ENCODE assay signal across 8 cellular contexts in genomic region chr10:70265032-70265689, GRCh38. TPM values are rescaled to one million over a fixed set of nuclear protein-coding genes. Genes with fewer than 3 reads are reported as not detected.
DNase-seq lines count a peak whose midpoint lies in the region; ATAC-seq and TF ChIP-seq lines count a peak whose summit lies in the region.
"Had no signal": no experiment of that assay in that cellular context is flagged by ENCODE, and none has a peak within 500 bp of the region (broad histone marks: within the 10 kb centered on the region; RNA-seq: fewer than 3 reads in every experiment).

No MANE protein-coding gene starts in this region.

- POLR2A ChIA-PET in activated CD4-positive, alpha-beta memory T cell treated with anti-CD3 and anti-CD28 coated beads, Interleukin-2, amount 10 ng/mL, durations not matched to agents 7 days and 5 days (lab: Charles Lee): interaction anchor here (0.9 kb wide), 1 partner anchor 33 kb away, joined by 3 read pairs; no protein-coding TSS in a partner anchor

- no peaks in the 10 kb centered on the region for H3K36me3 ChIP-seq in MM.1S (replicated peaks; ENCODE audit: insufficient read depth, low read length)

- DNase-seq in MM.1S (peak; percentile 80), cerebellar cortex (ENCODE audit: low spot score) (peak; percentile 79), neural crest cell (ENCODE audit: low read depth, low spot score) (no peak), LoVo (ENCODE audit: low spot score) (no peak)
- no peak for DNase-seq in activated CD4-positive, alpha-beta memory T cell treated with anti-CD3 and anti-CD28 coated beads, Interleukin-2, amount 10 ng/mL, durations not matched to agents 7 days and 5 days

- H3K27ac Mint-ChIP-seq in neural crest cell (ENCODE audit: unreplicated experiment): no peak overlapping the region
- no peak overlapping the region for H3K27ac Mint-ChIP-seq in activated CD4-positive, alpha-beta memory T cell treated with anti-CD3 and anti-CD28 coated beads, Interleukin-2, amount 10 ng/mL, durations not matched to agents 7 days and 5 days

- peaks cover 5% of the 10 kb centered on the region; the same call in 1 of the 2 replicates for H3F3A ChIP-seq in MM.1S (ENCODE audit: insufficient read depth, low read length)

- H3K27me3 Mint-ChIP-seq in neural crest cell (ENCODE audit: low read depth): peaks cover 14% of the 10 kb centered on the region
- H3K27me3 Mint-ChIP-seq in activated CD4-positive, alpha-beta memory T cell treated with anti-CD3 and anti-CD28 coated beads, Interleukin-2, amount 10 ng/mL, durations not matched to agents 7 days and 5 days: peaks cover 2% of the 10 kb centered on the region

- H3K9me3 ChIP-seq in MM.1S (replicated peaks; ENCODE audit: insufficient read depth, low read length): no peaks in the 10 kb centered on the region

- TF ChIP-seq CTCF in GM12873 (IDR thresholded peaks at IDR 0.05; ENCODE audit: insufficient read depth, low read depth, low read length, missing control alignments) (peak; percentile 66), MM.1S (IDR thresholded peaks at IDR 0.05; ENCODE audit: low read length) (peak; percentile 66), neural crest cell (conservative IDR thresholded peaks at IDR 0.05) (peak; percentile 52)

- H3K27me3 ChIP-seq in MM.1S (replicated peaks; ENCODE audit: insufficient read depth, low read length): no peaks in the 10 kb centered on the region

- H3K4me2 ChIP-seq in MM.1S (ENCODE audit: low read depth, low read length): no peak overlapping the region

- H3K9me2 ChIP-seq in MM.1S (replicated peaks; ENCODE audit: insufficient read depth, low read length): no peaks in the 10 kb centered on the region

- no peaks in the 10 kb centered on the region for H3K9me3 Mint-ChIP-seq in neural crest cell
- peaks cover 10% of the 10 kb centered on the region for H3K9me3 Mint-ChIP-seq in activated CD4-positive, alpha-beta memory T cell treated with anti-CD3 and anti-CD28 coated beads, Interleukin-2, amount 10 ng/mL, durations not matched to agents 7 days and 5 days

- H3K4me1 Mint-ChIP-seq in neural crest cell: no peaks in the 10 kb centered on the region
- H3K4me1 Mint-ChIP-seq in activated CD4-positive, alpha-beta memory T cell treated with anti-CD3 and anti-CD28 coated beads, Interleukin-2, amount 10 ng/mL, durations not matched to agents 7 days and 5 days: peaks cover 14% of the 10 kb centered on the region

- H2AFZ ChIP-seq in MM.1S (ENCODE audit: low read length): peak overlapping the region; percentile 37; the same call in 1 of the 2 replicates

- ATAC-seq in GM21619 (IDR thresholded peaks at IDR 0.05; ENCODE audit: unreplicated experiment): no peak

- CTCF ChIA-PET in activated CD4-positive, alpha-beta memory T cell treated with anti-CD3 and anti-CD28 coated beads, Interleukin-2, amount 10 ng/mL, durations not matched to agents 7 days and 5 days (lab: Charles Lee): interaction anchor here (1.2 to 1.5 kb wide), 3 partner anchors 32 to 99 kb away, joined by 3 to 7 read pairs (median 4); partner anchors contain the start of gene PPA1

- H4K20me1 ChIP-seq in MM.1S (ENCODE audit: insufficient read depth, low read length): no peaks in the 10 kb centered on the region

- no peaks in the 10 kb centered on the region for H3K79me2 ChIP-seq in MM.1S (ENCODE audit: low read length)

- H3K4me1 ChIP-seq in MM.1S (ENCODE audit: low read length): peaks cover 26% of the 10 kb centered on the region

- no peaks in the 10 kb centered on the region for H3K36me3 Mint-ChIP-seq in neural crest cell (ENCODE audit: low read depth)
- peaks cover 3% of the 10 kb centered on the region for H3K36me3 Mint-ChIP-seq in activated CD4-positive, alpha-beta memory T cell treated with anti-CD3 and anti-CD28 coated beads, Interleukin-2, amount 10 ng/mL, durations not matched to agents 7 days and 5 days (ENCODE audit: low read depth)

- no peak overlapping the region for H3K4me3 Mint-ChIP-seq in neural crest cell
- no peak overlapping the region for H3K4me3 Mint-ChIP-seq in activated CD4-positive, alpha-beta memory T cell treated with anti-CD3 and anti-CD28 coated beads, Interleukin-2, amount 10 ng/mL, durations not matched to agents 7 days and 5 days

- H3K9ac ChIP-seq in MM.1S (ENCODE audit: low read length): no peak overlapping the region

- H3K27ac ChIP-seq in MM.1S (ENCODE audit: low read length): no peak overlapping the region
- H3K27ac ChIP-seq: skin epidermis had no signal

- H3K4me3 ChIP-seq in MM.1S (ENCODE audit: low read length): no peak overlapping the region
- H3K4me3 ChIP-seq: skin epidermis had no signal

RNA-seq across cellular contexts. Expression of gene NPFFR1, which starts 18.6 kb away (rescaled TPM):
- total RNA-seq in neural crest cell: not detected in 2 replicates
- total RNA-seq in activated CD4-positive, alpha-beta memory T cell treated with anti-CD3 and anti-CD28 coated beads, Interleukin-2, amount 10 ng/mL, durations not matched to agents 7 days and 5 days: not detected

RNA-seq across cellular contexts. Expression of gene PPA1, which starts 31.9 kb away (rescaled TPM):
- total RNA-seq in neural crest cell: 174 and 179 TPM in 2 replicates
- 100 to 1,000 TPM; 155 to 158 TPM for total RNA-seq in activated CD4-positive, alpha-beta memory T cell treated with anti-CD3 and anti-CD28 coated beads, Interleukin-2, amount 10 ng/mL, durations not matched to agents 7 days and 5 days

Comparison
In these comparisons a context has a peak if more than half of its experiments do, and no peak if none do; other contexts are left out.
1. DNase-seq: peak in MM.1S (single experiment) and cerebellar cortex (single experiment); none in neural crest cell (single experiment), activated CD4-positive, alpha-beta memory T cell treated with anti-CD3 and anti-CD28 coated beads, Interleukin-2, amount 10 ng/mL, durations not matched to agents 7 days and 5 days (single experiment) and LoVo (single experiment).
2. Peak in every context shown above with its lines, with median percentiles within 50 percentile points of each other: CTCF ChIP-seq.